In the genomic region with DNA sequence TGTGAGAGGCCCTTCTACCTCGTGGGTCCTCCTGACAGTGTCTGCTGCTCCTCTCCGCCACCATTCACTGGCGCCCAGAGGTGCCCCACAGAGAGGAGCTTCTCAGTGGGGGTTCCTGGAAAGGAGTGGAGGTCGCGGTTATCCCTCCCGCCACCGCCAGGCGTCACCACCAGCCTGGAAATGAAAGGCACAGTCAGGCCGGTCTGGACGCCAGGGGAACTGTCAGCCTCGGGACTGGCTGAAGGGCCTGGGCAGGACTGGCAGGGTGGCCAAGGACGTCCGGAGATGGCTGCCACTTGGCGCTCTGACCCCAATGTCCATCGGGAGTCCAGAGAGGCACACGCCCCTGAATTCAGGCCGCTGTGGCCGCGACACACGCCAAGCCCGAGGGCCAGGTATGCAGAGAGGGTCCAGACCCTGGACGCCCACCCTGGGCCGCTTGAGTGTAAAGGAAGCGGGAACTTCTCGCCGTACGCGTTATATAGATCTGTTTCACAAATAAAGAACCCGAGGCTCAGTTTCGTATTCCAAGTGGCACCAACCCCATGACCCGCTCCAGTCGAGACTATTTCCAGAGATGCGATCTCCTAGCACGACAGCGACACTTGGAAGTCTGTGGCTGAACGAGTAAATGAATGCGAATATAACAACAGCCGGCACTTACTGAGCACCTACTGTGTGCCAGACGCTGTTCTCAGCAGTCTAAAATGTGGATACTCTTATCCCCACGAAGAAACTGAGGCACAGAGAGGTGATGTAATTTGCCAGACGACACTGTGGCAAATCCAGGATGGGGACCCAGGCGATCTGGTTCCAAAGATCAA, we compare ENCODE assay signal across 8 cellular contexts. TPM values are rescaled to one million over a fixed set of nuclear protein-coding genes. Genes with fewer than 3 reads are reported as not detected.
DNase-seq lines count a peak whose midpoint lies in the region; TF ChIP-seq lines count a peak whose summit lies in the region.

No MANE protein-coding gene starts in this region.

- H3K9me3 ChIP-seq in Loucy (ENCODE audit: insufficient read depth, low read depth, low read length) (no peaks in the 10 kb centered on the region), SU-DHL-6 (ENCODE audit: insufficient read depth, low read length) (no peaks in the 10 kb centered on the region), cardiac muscle cell (ENCODE audit: low read depth) (no peaks in the 10 kb centered on the region), trophoblast cell (ENCODE audit: insufficient read depth, low read depth, low read length) (peaks cover 3% of the 10 kb centered on the region), thyroid gland (no peaks in the 10 kb centered on the region)

- H3K27me3 ChIP-seq in Loucy (ENCODE audit: insufficient read depth, low read length, poor library complexity, severe bottlenecking), result no peaks in the 10 kb centered on the region
- no peaks in the 10 kb centered on the region for H3K27me3 ChIP-seq in SU-DHL-6 (ENCODE audit: low read length)
- peaks cover 28% of the 10 kb centered on the region for H3K27me3 ChIP-seq in cardiac muscle cell
- H3K27me3 ChIP-seq in trophoblast cell (ENCODE audit: insufficient read depth, low read length), result peaks cover 2% of the 10 kb centered on the region
- H3K27me3 ChIP-seq in thyroid gland, result no peaks in the 10 kb centered on the region

- H4K8ac ChIP-seq in trophoblast cell (ENCODE audit: low read depth, low read length), result peak overlapping the region; percentile 78

- peak; percentile 24 to 76 for DNase-seq in NCI-H446 (lab: John Stamatoyannopoulos, UW)
- no peak for DNase-seq in NCI-H446 treated with DMSO at 0.1 percent for 48 hours (lab: John Stamatoyannopoulos, UW)
- peak; percentile 83 for DNase-seq in activated naive CD8-positive, alpha-beta T cell treated with anti-CD3 and anti-CD28 coated beads for 36 hours
- DNase-seq in cardiac muscle cell (ENCODE audit: low read depth in 1 of 2, low spot score in 1 of 2), result peak; percentile 85 to 90
- DNase-seq in trophoblast cell, result peak; percentile 80 to 91
- peak; percentile 93 to 94 for DNase-seq in thyroid gland

- H2BK5ac ChIP-seq in trophoblast cell (ENCODE audit: low read depth, low read length, poor library complexity), result no peak overlapping the region

- H3K79me2 ChIP-seq in Loucy (ENCODE audit: insufficient read depth, low read length) (no peaks in the 10 kb centered on the region), SU-DHL-6 (ENCODE audit: insufficient read depth, low read length) (no peaks in the 10 kb centered on the region), trophoblast cell (ENCODE audit: control insufficient read depth, insufficient read depth, low read length, poor library complexity) (no peaks in the 10 kb centered on the region)

- no peak overlapping the region for H3K27ac ChIP-seq in SU-DHL-6 (ENCODE audit: low read depth, low read length)
- H3K27ac ChIP-seq in cardiac muscle cell, result no peak overlapping the region
- no peak overlapping the region for H3K27ac ChIP-seq in trophoblast cell (ENCODE audit: low read depth, low read length)
- H3K27ac ChIP-seq in thyroid gland, result peak overlapping the region; percentile 41 to 83 (median 72)

- no peak overlapping the region for H3K18ac ChIP-seq in trophoblast cell (ENCODE audit: low read length)

- no peaks in the 10 kb centered on the region for H3K9me3 Mint-ChIP-seq in activated naive CD8-positive, alpha-beta T cell treated with anti-CD3 and anti-CD28 coated beads for 36 hours

- no peaks in the 10 kb centered on the region for H4K20me1 ChIP-seq in Loucy (ENCODE audit: insufficient read depth, low read length, poor library complexity, severe bottlenecking)
- H4K20me1 ChIP-seq in SU-DHL-6 (ENCODE audit: low read depth, low read length), result no peaks in the 10 kb centered on the region

- H4K12ac ChIP-seq in trophoblast cell (ENCODE audit: low read depth, low read length), result no peak overlapping the region

- H3K79me1 ChIP-seq in trophoblast cell (ENCODE audit: low read length), result peaks cover 2% of the 10 kb centered on the region

- no peak overlapping the region for H3K4me2 ChIP-seq in Loucy (ENCODE audit: low read depth, low read length, poor library complexity, severe bottlenecking)
- H3K4me2 ChIP-seq in SU-DHL-6 (ENCODE audit: low read depth, low read length, poor library complexity, severe bottlenecking), result no peak overlapping the region
- H3K4me2 ChIP-seq in trophoblast cell (ENCODE audit: low read length), result peak overlapping the region; percentile 51

- no peak overlapping the region for H3K14ac ChIP-seq in trophoblast cell (ENCODE audit: low read length)

- no peaks in the 10 kb centered on the region for H3K9me2 ChIP-seq in Loucy (replicated peaks; ENCODE audit: low read depth, low read length)
- H3K9me2 ChIP-seq in SU-DHL-6 (replicated peaks; ENCODE audit: insufficient read depth, low read length), result no peaks in the 10 kb centered on the region

- no peak overlapping the region for H2AK5ac ChIP-seq in trophoblast cell (ENCODE audit: low read length)

- TF ChIP-seq POLR2A in thyroid gland (IDR thresholded peaks at IDR 0.05), result no peak

- peaks cover 32% of the 10 kb centered on the region for H3K27me3 Mint-ChIP-seq in activated naive CD8-positive, alpha-beta T cell treated with anti-CD3 and anti-CD28 coated beads for 36 hours

- no peak overlapping the region for H4K91ac ChIP-seq in trophoblast cell (ENCODE audit: low read depth, low read length)

- intact Hi-C loops in thyroid gland (cut with DNase I), result loop anchor here (5.0 kb wide), 1 partner anchor 429 kb away; the partner anchor contains the start of gene DLX3

- H3K36me3 ChIP-seq in Loucy (ENCODE audit: insufficient read depth, low read length), result no peaks in the 10 kb centered on the region
- no peaks in the 10 kb centered on the region for H3K36me3 ChIP-seq in SU-DHL-6 (ENCODE audit: low read length)
- H3K36me3 ChIP-seq in cardiac muscle cell, result no peaks in the 10 kb centered on the region
- no peaks in the 10 kb centered on the region for H3K36me3 ChIP-seq in trophoblast cell (ENCODE audit: control insufficient read depth in 1 of 2, insufficient read depth in 2 of 2, low read length in 2 of 2)
- H3K36me3 ChIP-seq in thyroid gland, result no peaks in the 10 kb centered on the region

- no peak overlapping the region for H3K4me3 ChIP-seq in Loucy (ENCODE audit: low read length, poor library complexity, severe bottlenecking)
- H3K4me3 ChIP-seq in SU-DHL-6 (ENCODE audit: insufficient read depth, low read length, poor library complexity, severe bottlenecking), result no peak overlapping the region
- no peak overlapping the region for H3K4me3 ChIP-seq in cardiac muscle cell
- H3K4me3 ChIP-seq in trophoblast cell (ENCODE audit: low read depth, low read length), result no peak overlapping the region
- H3K4me3 ChIP-seq in thyroid gland (replicated peaks in 1 of 3), result peak overlapping the region in 1 of 3 donors; percentile 38

- H3K4me3 Mint-ChIP-seq in activated naive CD8-positive, alpha-beta T cell treated with anti-CD3 and anti-CD28 coated beads for 36 hours, result peak overlapping the region; percentile 64

- H2AFZ ChIP-seq in Loucy (ENCODE audit: low read length) (0 out of 2 replicates have a peak overlapping the region, but pooled peaks have one; percentile 22), SU-DHL-6 (ENCODE audit: low read depth, low read length, severe bottlenecking) (no peak overlapping the region), trophoblast cell (ENCODE audit: insufficient read depth, low read length, poor library complexity) (peak overlapping the region; percentile 68)

- H3K9ac ChIP-seq in Loucy (ENCODE audit: low read depth, low read length, poor library complexity, severe bottlenecking), result no peak overlapping the region
- no peak overlapping the region for H3K9ac ChIP-seq in SU-DHL-6 (ENCODE audit: low read length)
- no peak overlapping the region for H3K9ac ChIP-seq in trophoblast cell (ENCODE audit: low read length)

- H2BK12ac ChIP-seq in trophoblast cell (ENCODE audit: low read length), result no peak overlapping the region

- H3K27ac Mint-ChIP-seq in activated naive CD8-positive, alpha-beta T cell treated with anti-CD3 and anti-CD28 coated beads for 36 hours, result no peak overlapping the region

- H3K36me3 Mint-ChIP-seq in activated naive CD8-positive, alpha-beta T cell treated with anti-CD3 and anti-CD28 coated beads for 36 hours, result no peaks in the 10 kb centered on the region

- no peak overlapping the region for H2BK120ac ChIP-seq in trophoblast cell (ENCODE audit: insufficient read depth, low read length, poor library complexity)

- no peak overlapping the region for H3K23ac ChIP-seq in trophoblast cell (ENCODE audit: low read length)

- peaks cover 20% of the 10 kb centered on the region for H3K4me1 Mint-ChIP-seq in activated naive CD8-positive, alpha-beta T cell treated with anti-CD3 and anti-CD28 coated beads for 36 hours

- no CpG with 5 or more reads among the region's 42 CpGs for WGBS in trophoblast cell (ENCODE audit: extremely low coverage, insufficient coverage, insufficient read length)
- WGBS in thyroid gland, 2 donors, result 23 to 30% methylated on average over 22 to 26 of the region's 42 CpGs

- no peak overlapping the region for H3K4ac ChIP-seq in trophoblast cell (ENCODE audit: low read depth, low read length)

- no peaks in the 10 kb centered on the region for H3F3A ChIP-seq in Loucy (ENCODE audit: low read depth)
- no peaks in the 10 kb centered on the region; the same call in 1 of the 2 replicates for H3F3A ChIP-seq in SU-DHL-6 (ENCODE audit: insufficient read depth)

- TF ChIP-seq CTCF in Loucy (conservative IDR thresholded peaks at IDR 0.05; ENCODE audit: low read length) (peak; percentile 95), SU-DHL-6 (IDR thresholded peaks at IDR 0.05; ENCODE audit: insufficient read depth, low read length, poor library complexity, severe bottlenecking) (peak; percentile 77), cardiac muscle cell (IDR thresholded peaks at IDR 0.05; ENCODE audit: low read depth, low read length) (peak; percentile 91), thyroid gland (IDR thresholded peaks at IDR 0.05) (peak; percentile 88 to 99 (median 95))

- H3K4me1 ChIP-seq in Loucy (ENCODE audit: insufficient read depth, low read length, poor library complexity, severe bottlenecking), result peaks cover 12% of the 10 kb centered on the region
- H3K4me1 ChIP-seq in cardiac muscle cell (ENCODE audit: low read depth), result no peaks in the 10 kb centered on the region
- H3K4me1 ChIP-seq in trophoblast cell (ENCODE audit: control insufficient read depth in 1 of 2, insufficient read depth in 2 of 2, low read length in 2 of 2), result peaks cover 0 to 2% of the 10 kb centered on the region in 2 experiments
- H3K4me1 ChIP-seq in thyroid gland, result peaks cover 14 to 35% of the 10 kb centered on the region in 2 donors

RNA-seq across cellular contexts. Expression of gene NXPH3, which starts 7.6 kb away (rescaled TPM):
- under 1 TPM; 0.10 to 0.18 TPM for total RNA-seq in activated naive CD8-positive, alpha-beta T cell treated with anti-CD3 and anti-CD28 coated beads for 36 hours
- 8.1 and 9.0 TPM in 2 replicates for total RNA-seq in cardiac muscle cell
- polyA plus RNA-seq in cardiac muscle cell, result 2.1 and 3.4 TPM in 2 replicates
- polyA plus RNA-seq in trophoblast cell (2013), result 0.72 and 0.85 TPM in 2 replicates
- 1 to 10 TPM; 1.0 to 5.1 (median 1.2) TPM for total RNA-seq in thyroid gland

Comparison
In these comparisons a context has a peak if more than half of its experiments do, and no peak if none do; other contexts are left out.
1. H3K27ac ChIP-seq: peak in thyroid gland (3 of 3); none in SU-DHL-6 (single experiment), cardiac muscle cell (single experiment) and trophoblast cell (single experiment).
2. Peak in every context shown above with its lines, with median percentiles within 50 percentile points of each other: CTCF ChIP-seq.